27 cellular contexts compared by ENCODE assay signal in the genomic region with DNA sequence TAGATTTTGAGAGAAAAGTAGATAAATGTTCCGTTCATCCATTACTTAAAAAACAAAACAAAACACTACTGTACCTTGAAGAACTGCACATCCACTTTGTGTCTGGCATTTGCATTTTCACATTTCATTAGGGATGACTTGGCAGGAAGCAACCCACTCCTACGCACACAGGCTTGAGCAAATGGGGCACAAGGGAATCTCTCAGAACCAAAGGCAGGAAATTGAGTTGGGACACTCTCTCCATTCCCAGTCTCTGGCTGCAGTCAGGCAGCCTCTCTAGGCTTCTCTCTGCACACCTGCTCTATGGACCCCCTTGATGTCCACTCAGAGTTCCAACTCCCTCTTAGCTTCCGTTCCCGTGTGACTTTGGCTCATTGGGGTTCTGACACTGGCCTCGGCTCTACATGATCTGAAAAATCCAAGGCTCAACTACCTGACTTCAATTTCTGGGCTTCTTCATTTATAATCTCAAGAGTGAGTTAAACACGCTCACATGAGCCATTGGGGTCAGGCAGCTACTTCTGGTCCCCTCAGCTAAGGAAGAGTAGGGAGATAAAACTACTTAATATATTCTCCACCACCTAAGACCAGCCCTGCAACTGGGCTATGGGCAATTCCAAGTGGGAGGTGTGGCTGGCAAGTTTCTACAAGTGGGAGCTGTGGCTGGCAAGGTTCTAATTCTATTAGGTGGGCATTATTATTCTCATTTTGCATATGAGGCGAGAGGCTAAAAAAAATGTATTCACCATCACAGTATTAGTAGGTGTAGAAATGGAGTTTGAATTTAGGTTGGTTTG.
"Had no signal": no experiment of that assay in that cellular context is flagged by ENCODE, and none has a peak within 500 bp of the region (broad histone marks: within the 10 kb centered on the region; RNA-seq: fewer than 3 reads in every experiment).

No MANE protein-coding gene starts in this region.

- H3K27ac Mint-ChIP-seq: activated CD4-positive, alpha-beta T cell treated with anti-CD3 and anti-CD28 coated beads, Interleukin-2, amount 10 ng/mL, durations not matched to agents 7 days and 5 days; dendritic cell treated with granulocyte-macrophage colony-stimulating factor and Interleukin-4, amounts not matched to agents 40 ng/mL and 50 ng/mL, for 4 days; mesothelial cell of epicardium; T-helper 1 cell treated with Interleukin-12 subunit alpha and Interleukin-12 subunit beta and Interleukin-4 antibody, amounts not matched to agents 30 μg/mL and 1 μg/mL, for 36 hours; type B pancreatic cell had no signal

- ATAC-seq: activated CD4-positive, CD25-positive, alpha-beta regulatory T cell treated with anti-CD3 and anti-CD28 coated beads, Interleukin-2, amount 50 U/mL, for 24 hours; left colon had no signal

- FAIRE-seq: endothelial cell of umbilical vein, islet of Langerhans had no signal

- H3K36me3 ChIP-seq: esophagus muscularis mucosa, stomach had no signal

- H3K27ac ChIP-seq: esophagus muscularis mucosa, stomach, testis had no signal

- H3K4me1 Mint-ChIP-seq: activated CD4-positive, alpha-beta T cell treated with anti-CD3 and anti-CD28 coated beads, Interleukin-2, amount 10 ng/mL, durations not matched to agents 7 days and 5 days; mesothelial cell of epicardium had no signal

- H3K9me3 Mint-ChIP-seq: activated CD4-positive, alpha-beta T cell treated with anti-CD3 and anti-CD28 coated beads, Interleukin-2, amount 10 ng/mL, durations not matched to agents 7 days and 5 days; dendritic cell treated with granulocyte-macrophage colony-stimulating factor and Interleukin-4, amounts not matched to agents 40 ng/mL and 50 ng/mL, for 4 days; nephron; T-helper 1 cell treated with Interleukin-12 subunit alpha and Interleukin-12 subunit beta and Interleukin-4 antibody, amounts not matched to agents 30 μg/mL and 1 μg/mL, for 36 hours; type B pancreatic cell had no signal

- H3K4me3 ChIP-seq: esophagus muscularis mucosa, lung, skin epidermis, stomach, testis had no signal

- H3K36me3 Mint-ChIP-seq: mesothelial cell of epicardium, type B pancreatic cell had no signal

- H3K27me3 ChIP-seq: testis had no signal

- H3K4me3 Mint-ChIP-seq: activated CD4-positive, alpha-beta T cell treated with anti-CD3 and anti-CD28 coated beads, Interleukin-2, amount 10 ng/mL, durations not matched to agents 7 days and 5 days; dendritic cell treated with granulocyte-macrophage colony-stimulating factor and Interleukin-4, amounts not matched to agents 40 ng/mL and 50 ng/mL, for 4 days; mesothelial cell of epicardium; nephron; T-helper 1 cell treated with Interleukin-12 subunit alpha and Interleukin-12 subunit beta and Interleukin-4 antibody, amounts not matched to agents 30 μg/mL and 1 μg/mL, for 36 hours; type B pancreatic cell had no signal

- DNase-seq: activated CD4-positive, alpha-beta T cell treated with anti-CD3 and anti-CD28 coated beads, Interleukin-2, amount 10 ng/mL, durations not matched to agents 7 days and 5 days; activated CD8-positive, alpha-beta memory T cell treated with anti-CD3 and anti-CD28 coated beads, Interleukin-2, amount 50 U/mL, for 48 hours; activated effector memory CD4-positive, alpha-beta T cell treated with Interleukin-2 at 50 U/mL for 16 hours; activated naive CD4-positive, alpha-beta T cell treated with anti-CD3 and anti-CD28 coated beads, Interleukin-2, amount 50 U/mL, for 16 hours; activated T-cell treated with anti-CD3 and anti-CD28 coated beads, Interleukin-2, amount 50 U/mL, for 48 hours; aorta; cerebellar nuclear complex; effector memory CD4-positive, alpha-beta T cell; foreskin fibroblast; hippocampal formation; left colon; nucleus accumbens; retina; stimulated activated CD4-positive, alpha-beta T cell treated with anti-CD3 and anti-CD28 coated beads, Interleukin-2, amount 100 ng/mL, for 48 hours; stomach; testis had no signal

- H3K4me1 ChIP-seq: esophagus muscularis mucosa, stomach, testis had no signal

- H3K9me3 ChIP-seq: esophagus muscularis mucosa, testis had no signal
